ENCODE assay signal across 1 cellular context in genomic region chr17:18744726-18745125, GRCh38. TPM values are rescaled to one million over a fixed set of nuclear protein-coding genes. Genes with fewer than 3 reads are reported as not detected.
"Had no signal": no experiment of that assay in that cellular context is flagged by ENCODE, and none has a peak within 500 bp of the region (broad histone marks: within the 10 kb centered on the region; RNA-seq: fewer than 3 reads in every experiment).

No MANE protein-coding gene starts in this region.

RNA-seq across cellular contexts. Expression of gene FBXW10, which starts 0.9 kb away (rescaled TPM):
- total RNA-seq: OCI-LY7 had no signal
